In the genomic region with DNA sequence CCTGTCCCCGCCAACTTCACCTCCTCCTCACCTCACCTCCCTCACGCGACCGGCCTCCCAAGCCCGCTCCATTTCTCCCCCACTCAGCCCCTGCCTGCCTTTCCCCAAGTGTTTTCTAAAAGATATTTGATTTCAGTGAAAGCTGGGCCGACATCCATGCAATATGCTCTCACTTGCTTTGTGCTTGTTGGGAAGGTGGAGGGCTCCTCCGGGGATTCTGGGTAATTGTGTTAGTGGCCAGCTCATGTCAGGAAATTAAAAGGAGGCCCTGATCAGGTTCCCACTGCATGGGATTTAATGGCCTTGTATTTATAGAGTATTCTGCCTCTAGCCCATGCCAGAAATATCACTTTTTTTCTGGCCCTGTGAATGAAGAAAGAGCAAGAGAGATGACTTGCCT, we compare ENCODE assay signal across 19 cellular contexts.
"Had no signal": no experiment of that assay in that cellular context is flagged by ENCODE, and none has a peak within 500 bp of the region (broad histone marks: within the 10 kb centered on the region; RNA-seq: fewer than 3 reads in every experiment).

No MANE protein-coding gene starts in this region.

- H3K9me3 Mint-ChIP-seq: activated B cell treated with CpG ODN at 0.5 μM for 24 hours; activated CD4-positive, alpha-beta memory T cell treated with anti-CD3 and anti-CD28 coated beads for 36 hours; activated naive CD8-positive, alpha-beta T cell treated with anti-CD3 and anti-CD28 coated beads for 36 hours; natural killer cell treated with Interleukin-12 subunit alpha and Interleukin-12 subunit beta and Interleukin-15 and Interleukin-18, amount 100 ng/mL, for 72 hours had no signal

- H3K27ac Mint-ChIP-seq: activated B cell treated with CpG ODN at 0.5 μM for 24 hours; activated CD4-positive, alpha-beta memory T cell treated with anti-CD3 and anti-CD28 coated beads for 36 hours; activated naive CD8-positive, alpha-beta T cell treated with anti-CD3 and anti-CD28 coated beads for 36 hours; endodermal cell; natural killer cell treated with Interleukin-12 subunit alpha and Interleukin-12 subunit beta and Interleukin-15 and Interleukin-18, amount 100 ng/mL, for 72 hours; progenitor cell of endocrine pancreas had no signal

- H3K4me1 Mint-ChIP-seq: activated B cell treated with CpG ODN at 0.5 μM for 24 hours; activated naive CD8-positive, alpha-beta T cell treated with anti-CD3 and anti-CD28 coated beads for 36 hours had no signal

- H3K4me3 Mint-ChIP-seq: activated B cell treated with CpG ODN at 0.5 μM for 24 hours; activated CD4-positive, alpha-beta memory T cell treated with anti-CD3 and anti-CD28 coated beads for 36 hours; activated naive CD8-positive, alpha-beta T cell treated with anti-CD3 and anti-CD28 coated beads for 36 hours; endodermal cell; natural killer cell treated with Interleukin-12 subunit alpha and Interleukin-12 subunit beta and Interleukin-15 and Interleukin-18, amount 100 ng/mL, for 72 hours had no signal

- H3K36me3 Mint-ChIP-seq: activated CD4-positive, alpha-beta memory T cell treated with anti-CD3 and anti-CD28 coated beads for 36 hours; activated naive CD8-positive, alpha-beta T cell treated with anti-CD3 and anti-CD28 coated beads for 36 hours; natural killer cell treated with Interleukin-12 subunit alpha and Interleukin-12 subunit beta and Interleukin-15 and Interleukin-18, amount 100 ng/mL, for 72 hours had no signal

- DNase-seq: activated B cell treated with CpG ODN at 0.5 μM for 24 hours; activated CD4-positive, alpha-beta memory T cell treated with anti-CD3 and anti-CD28 coated beads for 36 hours; activated CD4-positive, alpha-beta T cell treated with anti-CD3 and anti-CD28 coated beads for 4 hours; activated naive CD8-positive, alpha-beta T cell treated with anti-CD3 and anti-CD28 coated beads for 36 hours; amygdala; body of pancreas; central memory CD4-positive, alpha-beta T cell; endodermal cell; foreskin fibroblast; hypothalamus; islet precursor cell; left colon; lower lobe of right lung; stimulated activated naive CD8-positive, alpha-beta T cell treated with anti-CD3 and anti-CD28 coated beads, Interleukin-15, Interleukin-2, amounts not matched to agents 100 U/mL and 50 U/mL, for 24 hours; substantia nigra; T-helper 9 cell; tibial artery had no signal
